Comparison of ENCODE assay signal across 1 cellular context in the genomic region with DNA sequence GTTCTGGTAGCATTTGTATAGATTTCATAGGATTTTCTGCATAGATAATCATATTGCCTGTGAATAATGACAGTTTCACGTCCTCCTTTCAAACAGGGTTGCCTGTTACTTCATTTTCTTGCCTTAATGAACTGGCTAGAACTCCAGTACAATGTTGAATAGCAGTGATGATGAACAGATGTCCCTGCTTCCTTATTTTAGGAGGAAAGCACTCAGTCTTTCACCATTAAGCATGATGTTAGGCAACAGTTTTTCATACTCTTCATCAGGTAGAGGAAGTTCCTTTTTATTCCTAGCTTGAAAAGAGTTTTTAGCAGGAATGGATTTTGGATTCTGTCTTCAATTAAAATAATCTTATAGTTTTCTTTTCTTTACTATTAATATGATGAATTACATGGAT.
TF ChIP-seq lines count a peak whose summit lies in the region.

No MANE protein-coding gene starts in this region.

TF ChIP-seq in HepG2, 621 proteins besides CTCF, POLR2A, EP300 and RAD21:
- TF ChIP-seq SALL1 (CRISPR knock-in tag; IDR thresholded peaks at IDR 0.05) (no peak), JDP2 (CRISPR knock-in tag; IDR thresholded peaks at IDR 0.05; ENCODE audit: borderline replicate concordance) (no peak), ZNF746 (CRISPR knock-in tag; IDR thresholded peaks at IDR 0.05) (no peak), ZNF619 (CRISPR knock-in tag; IDR thresholded peaks at IDR 0.05) (no peak), ZNF7 (CRISPR knock-in tag; IDR thresholded peaks at IDR 0.05) (no peak), ZNF615 (CRISPR knock-in tag; IDR thresholded peaks at IDR 0.05; ENCODE audit: borderline replicate concordance) (no peak), SAP130 (CRISPR knock-in tag; IDR thresholded peaks at IDR 0.05; ENCODE audit: low read depth) (no peak), HOXD1 (CRISPR knock-in tag; IDR thresholded peaks at IDR 0.05) (no peak), ERF (CRISPR knock-in tag; IDR thresholded peaks at IDR 0.05) (no peak), NCOA5 (CRISPR knock-in tag; IDR thresholded peaks at IDR 0.05) (no peak), DNMT3B (CRISPR knock-in tag; conservative IDR thresholded peaks at IDR 0.05) (no peak), ZNF468 (CRISPR knock-in tag; IDR thresholded peaks at IDR 0.05) (no peak), ZNF547 (CRISPR knock-in tag; IDR thresholded peaks at IDR 0.05) (no peak), TEAD3 (CRISPR knock-in tag; optimal IDR thresholded peaks at IDR 0.05; ENCODE audit: borderline replicate concordance) (no peak)
- TF ChIP-seq, protein P1, sequence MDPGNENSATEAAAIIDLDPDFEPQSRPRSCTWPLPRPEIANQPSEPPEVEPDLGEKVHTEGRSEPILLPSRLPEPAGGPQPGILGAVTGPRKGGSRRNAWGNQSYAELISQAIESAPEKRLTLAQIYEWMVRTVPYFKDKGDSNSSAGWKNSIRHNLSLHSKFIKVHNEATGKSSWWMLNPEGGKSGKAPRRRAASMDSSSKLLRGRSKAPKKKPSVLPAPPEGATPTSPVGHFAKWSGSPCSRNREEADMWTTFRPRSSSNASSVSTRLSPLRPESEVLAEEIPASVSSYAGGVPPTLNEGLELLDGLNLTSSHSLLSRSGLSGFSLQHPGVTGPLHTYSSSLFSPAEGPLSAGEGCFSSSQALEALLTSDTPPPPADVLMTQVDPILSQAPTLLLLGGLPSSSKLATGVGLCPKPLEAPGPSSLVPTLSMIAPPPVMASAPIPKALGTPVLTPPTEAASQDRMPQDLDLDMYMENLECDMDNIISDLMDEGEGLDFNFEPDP (CRISPR knock-in tag; conservative IDR thresholded peaks at IDR 0.05): no peak
- TF ChIP-seq, protein P2, sequence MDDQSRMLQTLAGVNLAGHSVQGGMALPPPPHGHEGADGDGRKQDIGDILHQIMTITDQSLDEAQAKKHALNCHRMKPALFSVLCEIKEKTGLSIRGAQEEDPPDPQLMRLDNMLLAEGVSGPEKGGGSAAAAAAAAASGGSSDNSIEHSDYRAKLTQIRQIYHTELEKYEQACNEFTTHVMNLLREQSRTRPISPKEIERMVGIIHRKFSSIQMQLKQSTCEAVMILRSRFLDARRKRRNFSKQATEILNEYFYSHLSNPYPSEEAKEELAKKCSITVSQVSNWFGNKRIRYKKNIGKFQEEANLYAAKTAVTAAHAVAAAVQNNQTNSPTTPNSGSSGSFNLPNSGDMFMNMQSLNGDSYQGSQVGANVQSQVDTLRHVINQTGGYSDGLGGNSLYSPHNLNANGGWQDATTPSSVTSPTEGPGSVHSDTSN (CRISPR knock-in tag; IDR thresholded peaks at IDR 0.05; ENCODE audit: borderline replicate concordance): no peak
- TF ChIP-seq, protein P3, sequence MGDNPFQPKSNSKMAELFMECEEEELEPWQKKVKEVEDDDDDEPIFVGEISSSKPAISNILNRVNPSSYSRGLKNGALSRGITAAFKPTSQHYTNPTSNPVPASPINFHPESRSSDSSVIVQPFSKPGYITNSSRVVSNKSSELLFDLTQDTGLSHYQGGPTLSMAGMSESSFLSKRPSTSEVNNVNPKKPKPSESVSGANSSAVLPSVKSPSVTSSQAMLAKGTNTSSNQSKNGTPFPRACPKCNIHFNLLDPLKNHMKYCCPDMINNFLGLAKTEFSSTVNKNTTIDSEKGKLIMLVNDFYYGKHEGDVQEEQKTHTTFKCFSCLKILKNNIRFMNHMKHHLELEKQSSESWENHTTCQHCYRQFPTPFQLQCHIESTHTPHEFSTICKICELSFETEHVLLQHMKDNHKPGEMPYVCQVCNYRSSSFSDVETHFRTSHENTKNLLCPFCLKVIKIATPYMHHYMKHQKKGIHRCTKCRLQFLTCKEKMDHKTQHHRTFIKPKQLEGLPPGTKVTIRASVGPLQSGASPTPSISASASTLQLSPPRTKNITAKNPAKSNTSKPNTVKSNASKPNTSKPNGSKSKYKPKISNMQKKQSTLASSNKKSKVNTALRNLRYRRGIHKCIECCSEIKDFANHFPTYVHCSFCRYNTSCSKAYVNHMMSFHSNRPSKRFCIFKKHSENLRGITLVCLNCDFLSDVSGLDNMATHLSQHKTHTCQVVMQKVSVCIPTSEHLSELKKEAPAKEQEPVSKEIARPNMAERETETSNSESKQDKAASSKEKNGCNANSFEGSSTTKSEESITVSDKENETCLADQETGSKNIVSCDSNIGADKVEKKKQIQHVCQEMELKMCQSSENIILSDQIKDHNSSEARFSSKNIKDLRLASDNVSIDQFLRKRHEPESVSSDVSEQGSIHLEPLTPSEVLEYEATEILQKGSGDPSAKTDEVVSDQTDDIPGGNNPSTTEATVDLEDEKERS (CRISPR knock-in tag; IDR thresholded peaks at IDR 0.05): no peak
- TF ChIP-seq, protein P4, sequence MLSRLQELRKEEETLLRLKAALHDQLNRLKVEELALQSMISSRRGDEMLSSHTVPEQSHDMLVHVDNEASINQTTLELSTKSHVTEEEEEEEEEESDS (CRISPR knock-in tag; IDR thresholded peaks at IDR 0.05; ENCODE audit: borderline replicate concordance): no peak
- TF ChIP-seq, protein P5, sequence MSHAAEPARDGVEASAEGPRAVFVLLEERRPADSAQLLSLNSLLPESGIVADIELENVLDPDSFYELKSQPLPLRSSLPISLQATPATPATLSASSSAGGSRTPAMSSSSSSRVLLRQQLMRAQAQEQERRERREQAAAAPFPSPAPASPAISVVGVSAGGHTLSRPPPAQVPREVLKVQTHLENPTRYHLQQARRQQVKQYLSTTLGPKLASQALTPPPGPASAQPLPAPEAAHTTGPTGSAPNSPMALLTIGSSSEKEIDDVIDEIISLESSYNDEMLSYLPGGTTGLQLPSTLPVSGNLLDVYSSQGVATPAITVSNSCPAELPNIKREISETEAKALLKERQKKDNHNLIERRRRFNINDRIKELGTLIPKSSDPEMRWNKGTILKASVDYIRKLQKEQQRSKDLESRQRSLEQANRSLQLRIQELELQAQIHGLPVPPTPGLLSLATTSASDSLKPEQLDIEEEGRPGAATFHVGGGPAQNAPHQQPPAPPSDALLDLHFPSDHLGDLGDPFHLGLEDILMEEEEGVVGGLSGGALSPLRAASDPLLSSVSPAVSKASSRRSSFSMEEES (CRISPR knock-in tag; IDR thresholded peaks at IDR 0.05): no peak
- TF ChIP-seq, protein P6, sequence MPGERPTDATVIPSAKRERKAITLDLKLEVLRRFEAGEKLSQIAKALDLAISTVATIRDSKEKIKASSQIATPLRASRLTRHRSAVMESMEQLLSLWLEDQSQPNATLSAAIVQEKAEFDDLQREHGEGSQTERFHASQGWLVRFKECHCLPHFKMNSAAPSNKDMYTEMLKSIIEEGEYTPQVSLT (CRISPR knock-in tag; IDR thresholded peaks at IDR 0.05; ENCODE audit: borderline replicate concordance, low read depth): no peak
